ENCODE assay signal across 14 cellular contexts in the genomic region with DNA sequence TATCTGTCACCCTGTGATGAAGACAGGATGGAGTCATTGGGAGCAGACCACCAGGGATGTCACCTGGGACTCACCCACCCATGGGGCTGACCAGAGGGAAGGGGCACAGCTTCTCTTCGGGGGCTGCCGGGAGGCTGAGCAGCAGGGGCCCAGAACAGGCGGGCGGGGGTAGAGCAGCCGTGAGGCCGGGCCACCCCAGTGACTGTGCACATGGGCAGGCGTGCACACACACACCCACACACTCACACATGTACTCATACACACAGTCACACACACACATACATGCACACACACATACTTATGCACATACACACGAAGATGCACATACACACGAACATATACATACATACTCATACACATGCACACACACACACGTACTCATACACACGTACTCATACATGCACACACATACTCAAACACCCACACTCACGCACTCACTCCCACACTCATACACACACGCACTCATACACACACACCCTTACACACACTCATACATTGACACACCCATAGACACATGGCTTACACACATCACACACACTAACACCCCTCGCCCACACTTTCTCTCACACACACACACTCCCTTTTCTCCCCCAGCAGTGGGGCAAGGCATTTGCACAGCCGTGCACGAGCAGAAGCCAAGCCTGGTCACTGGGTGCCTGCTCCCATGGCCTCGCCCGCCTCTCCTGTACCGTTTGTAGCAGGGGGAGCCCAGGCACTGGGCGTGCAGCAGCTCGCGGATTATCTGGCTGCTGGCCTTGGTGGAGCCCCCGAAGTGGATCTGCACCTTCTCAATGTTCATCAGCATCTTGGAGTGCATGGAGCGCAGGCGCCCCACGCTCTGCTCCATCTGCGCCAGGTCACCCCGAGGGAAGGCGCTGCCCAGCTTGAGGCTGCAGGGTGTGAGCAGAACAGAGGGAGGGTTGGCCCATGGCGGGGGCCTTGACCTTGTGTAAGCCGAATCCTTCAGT. TPM values are rescaled to one million over a fixed set of nuclear protein-coding genes. Genes with fewer than 3 reads are reported as not detected.
DNase-seq lines count a peak whose midpoint lies in the region; ATAC-seq and TF ChIP-seq lines count a peak whose summit lies in the region.
"Had no signal": no experiment of that assay in that cellular context is flagged by ENCODE, and none has a peak within 500 bp of the region (broad histone marks: within the 10 kb centered on the region; RNA-seq: fewer than 3 reads in every experiment).

No MANE protein-coding gene starts in this region.

- no peaks in the 10 kb centered on the region for H3K36me3 ChIP-seq in GM23248 (ENCODE audit: low read depth)
- H3K36me3 ChIP-seq in heart left ventricle = no peaks in the 10 kb centered on the region
- H3K36me3 ChIP-seq: neural progenitor cell, sigmoid colon had no signal

- H3K36me3 Mint-ChIP-seq in CD4-positive, alpha-beta T cell (ENCODE audit: low read depth) = peaks cover 4% of the 10 kb centered on the region
- H3K36me3 Mint-ChIP-seq in activated CD8-positive, alpha-beta T cell treated with anti-CD3 and anti-CD28 coated beads, Interleukin-2, amount 10 ng/mL, durations not matched to agents 7 days and 5 days (ENCODE audit: low read depth) = peaks cover 4% of the 10 kb centered on the region
- H3K36me3 Mint-ChIP-seq in memory B cell (no peaks in the 10 kb centered on the region), immature natural killer cell (no peaks in the 10 kb centered on the region)
- H3K36me3 Mint-ChIP-seq: neural progenitor cell had no signal

- ATAC-seq in CD4-positive, alpha-beta T cell (ENCODE audit: poor library complexity) = no peak
- ATAC-seq in activated CD8-positive, alpha-beta T cell treated with anti-CD3 and anti-CD28 coated beads, Interleukin-2, amount 10 ng/mL, durations not matched to agents 7 days and 5 days = no peak
- ATAC-seq in memory B cell (ENCODE audit: low read depth) (no peak), heart left ventricle (no peak)

- H3K9me3 ChIP-seq in CD4-positive, alpha-beta T cell (ENCODE audit: control insufficient read depth, low read length) = no peaks in the 10 kb centered on the region
- H3K9me3 ChIP-seq in GM23248 (ENCODE audit: low read depth) = no peaks in the 10 kb centered on the region
- H3K9me3 ChIP-seq in heart left ventricle = no peaks in the 10 kb centered on the region
- H3K9me3 ChIP-seq: sigmoid colon had no signal

- no peak overlapping the region for H2AFZ ChIP-seq in GM23248
- H2AFZ ChIP-seq: neural progenitor cell had no signal

- no peaks in the 10 kb centered on the region for H3K9me3 Mint-ChIP-seq in CD4-positive, alpha-beta T cell
- no peaks in the 10 kb centered on the region for H3K9me3 Mint-ChIP-seq in activated CD8-positive, alpha-beta T cell treated with anti-CD3 and anti-CD28 coated beads, Interleukin-2, amount 10 ng/mL, durations not matched to agents 7 days and 5 days (ENCODE audit: insufficient read depth)
- H3K9me3 Mint-ChIP-seq in memory B cell = no peaks in the 10 kb centered on the region
- no peaks in the 10 kb centered on the region for H3K9me3 Mint-ChIP-seq in immature natural killer cell
- H3K9me3 Mint-ChIP-seq: neural progenitor cell had no signal

- TF ChIP-seq POLR2A in heart left ventricle (IDR thresholded peaks at IDR 0.05) = no peak

- peak overlapping the region; percentile 44 for H3K4me3 Mint-ChIP-seq in CD4-positive, alpha-beta T cell
- no peak overlapping the region for H3K4me3 Mint-ChIP-seq in activated CD8-positive, alpha-beta T cell treated with anti-CD3 and anti-CD28 coated beads, Interleukin-2, amount 10 ng/mL, durations not matched to agents 7 days and 5 days
- H3K4me3 Mint-ChIP-seq in memory B cell (no peak overlapping the region), immature natural killer cell (no peak overlapping the region)

- H3F3A ChIP-seq in GM23248 (ENCODE audit: insufficient read depth) = no peaks in the 10 kb centered on the region

- no peak overlapping the region for H3K27ac Mint-ChIP-seq in CD4-positive, alpha-beta T cell
- peak overlapping the region; percentile 2 for H3K27ac Mint-ChIP-seq in activated CD8-positive, alpha-beta T cell treated with anti-CD3 and anti-CD28 coated beads, Interleukin-2, amount 10 ng/mL, durations not matched to agents 7 days and 5 days
- H3K27ac Mint-ChIP-seq in memory B cell = peak overlapping the region; percentile 90
- H3K27ac Mint-ChIP-seq in immature natural killer cell = peak overlapping the region in 1 of 6 donors; percentile 17
- H3K27ac Mint-ChIP-seq: neural progenitor cell had no signal

- peak overlapping the region; percentile 28 for H3K4me2 ChIP-seq in GM23248 (ENCODE audit: unreplicated experiment)
- H3K4me2 ChIP-seq: neural progenitor cell had no signal

- H3K27me3 ChIP-seq in CD4-positive, alpha-beta T cell (ENCODE audit: control insufficient read depth, insufficient read depth, low read length) = no peaks in the 10 kb centered on the region
- H3K27me3 ChIP-seq in GM23248 (replicated peaks; ENCODE audit: insufficient read depth) = no peaks in the 10 kb centered on the region
- no peaks in the 10 kb centered on the region for H3K27me3 ChIP-seq in heart left ventricle
- H3K27me3 ChIP-seq: neural progenitor cell, sigmoid colon had no signal

- H3K27me3 Mint-ChIP-seq in CD4-positive, alpha-beta T cell = no peaks in the 10 kb centered on the region
- no peaks in the 10 kb centered on the region for H3K27me3 Mint-ChIP-seq in activated CD8-positive, alpha-beta T cell treated with anti-CD3 and anti-CD28 coated beads, Interleukin-2, amount 10 ng/mL, durations not matched to agents 7 days and 5 days (ENCODE audit: low read depth)
- H3K27me3 Mint-ChIP-seq in memory B cell (no peaks in the 10 kb centered on the region), immature natural killer cell (ENCODE audit: low read depth in 3 of 3) (peaks cover 2 to 7% (median 4%) of the 10 kb centered on the region in 3 donors)

- no peak for TF ChIP-seq CTCF in CD4-positive, alpha-beta T cell (IDR thresholded peaks at IDR 0.05)
- TF ChIP-seq CTCF in heart left ventricle (IDR thresholded peaks at IDR 0.05) = no peak

- H3K4me1 Mint-ChIP-seq in CD4-positive, alpha-beta T cell (ENCODE audit: low read depth) = peaks cover 25% of the 10 kb centered on the region
- H3K4me1 Mint-ChIP-seq in activated CD8-positive, alpha-beta T cell treated with anti-CD3 and anti-CD28 coated beads, Interleukin-2, amount 10 ng/mL, durations not matched to agents 7 days and 5 days (ENCODE audit: low read depth) = peaks cover 39% of the 10 kb centered on the region
- H3K4me1 Mint-ChIP-seq in memory B cell = peaks cover 27% of the 10 kb centered on the region
- H3K4me1 Mint-ChIP-seq in immature natural killer cell = peaks cover 6 to 9% of the 10 kb centered on the region in 2 donors

- WGBS in GM23248 (ENCODE audit: low coverage in 1 of 2, low lambda C conversion rate in 2 of 2, missing lambda C conversion rate in 2 of 2), 2 experiments = 94 to 96% methylated on average over 28 to 30 of the region's 31 CpGs
- WGBS in heart left ventricle, 4 donors = 88 to 95% (median 92%) methylated on average over 23 to 31 of the region's 31 CpGs

- no peaks in the 10 kb centered on the region for H3K79me2 ChIP-seq in GM23248 (ENCODE audit: insufficient read depth)

- H3K4me1 ChIP-seq in GM23248 (ENCODE audit: insufficient read depth) = peaks cover 9% of the 10 kb centered on the region
- H3K4me1 ChIP-seq in heart left ventricle = peaks cover 0 to 26% (median 8%) of the 10 kb centered on the region in 12 donors
- H3K4me1 ChIP-seq: neural progenitor cell had no signal

- H3K9ac ChIP-seq in GM23248 = 0 out of 2 replicates have a peak overlapping the region, but pooled peaks have one; percentile 36
- H3K9ac ChIP-seq: neural progenitor cell had no signal

- in situ Hi-C loops in GM23248 (cut with MboI) = loop anchor here (25.0 kb wide), 1 partner anchor 365 kb away; a partner anchor contains a TSS

- H4K20me1 ChIP-seq in GM23248 (ENCODE audit: insufficient read depth) = no peaks in the 10 kb centered on the region

- H3K4me3 ChIP-seq in GM23248 = no peak overlapping the region
- no peak overlapping the region for H3K4me3 ChIP-seq in heart left ventricle
- H3K4me3 ChIP-seq: neural progenitor cell, sigmoid colon had no signal

- POLR2A ChIA-PET in CD4-positive, alpha-beta T cell (lab: Charles Lee) = interaction anchor here (1.3 kb wide), 1 partner anchor 159 kb away, joined by 3 read pairs; no protein-coding TSS in a partner anchor
- POLR2A ChIA-PET in activated CD8-positive, alpha-beta T cell treated with anti-CD3 and anti-CD28 coated beads, Interleukin-2, amount 10 ng/mL, durations not matched to agents 7 days and 5 days (lab: Charles Lee) = interaction anchor here (1.0 to 16.8 kb wide), 5 partner anchors 10 to 157 kb away, joined by 3 to 722 read pairs (median 4); no protein-coding TSS in a partner anchor

- no peak overlapping the region for H3K27ac ChIP-seq in CD4-positive, alpha-beta T cell (ENCODE audit: low read depth, low read length)
- H3K27ac ChIP-seq in GM23248 = no peak overlapping the region; the same call in 1 of the 2 replicates
- H3K27ac ChIP-seq in heart left ventricle = no peak overlapping the region
- H3K27ac ChIP-seq: HL-60, neural progenitor cell, sigmoid colon had no signal

- no peak for DNase-seq in CD4-positive, alpha-beta T cell
- DNase-seq in GM23248 (no peak), memory B cell (ENCODE audit: low spot score in 2 of 2) (peak in 1 of 2 donors; percentile 20), NCI-H1048 (lab: John Stamatoyannopoulos, UW) (no peak), immature natural killer cell (no peak), heart left ventricle (no peak)
- DNase-seq in activated CD8-positive, alpha-beta T cell treated with anti-CD3 and anti-CD28 coated beads, Interleukin-2, amount 10 ng/mL, durations not matched to agents 7 days and 5 days = no peak
- DNase-seq: GOT3; NCI-H1930; sigmoid colon; stimulated activated CD4-positive, alpha-beta T cell treated with anti-CD3 and anti-CD28 coated beads, Interleukin-4, amount 100 ng/mL, for 4 hours; stimulated activated naive CD4-positive, alpha-beta T cell had no signal

- CTCF ChIA-PET in CD4-positive, alpha-beta T cell (lab: Charles Lee) = interaction anchor here (2.5 to 5.2 kb wide), 2 partner anchors 97 to 155 kb away, joined by 38 to 130 read pairs; no protein-coding TSS in a partner anchor
- CTCF ChIA-PET in activated CD8-positive, alpha-beta T cell treated with anti-CD3 and anti-CD28 coated beads, Interleukin-2, amount 10 ng/mL, durations not matched to agents 7 days and 5 days (lab: Charles Lee) = interaction anchor here (2.9 to 5.9 kb wide), 5 partner anchors 22 to 263 kb away, joined by 21 to 222 read pairs (median 38); a partner anchor contains a TSS

- no peaks in the 10 kb centered on the region for H3K9me2 ChIP-seq in GM23248 (ENCODE audit: insufficient read depth)

- intact Hi-C loops in CD4-positive, alpha-beta T cell (cut with DNase I, micrococcal nuclease) = loop anchor here in 1 of 2 experiments (5.0 kb wide), 1 partner anchor 370 kb away; no protein-coding TSS in a partner anchor
- intact Hi-C loops in heart left ventricle (cut with DNase I) = loop anchor here in 7 of 10 donors (2.0 to 10.0 kb wide), 8 partner anchors 93 to 373 kb away; a partner anchor contains a TSS

RNA-seq across cellular contexts. Expression of a gene that starts 12.4 kb away (rescaled TPM):
- total RNA-seq in CD4-positive, alpha-beta T cell = 100 to 1,000 TPM; 253 to 265 TPM
- total RNA-seq in GM23248 (2014; rRNA removed; shearing (Covaris generic)) = 5.6 and 6.4 TPM in 2 replicates
- polyA plus RNA-seq in GM23248 (2016; fragmentation: Nextera tagmentation; extraction: Ambion mirVana) (0.56 and 1.2 TPM in 2 replicates), immature natural killer cell (1 to 10 TPM; 1.5 to 4.5 (median 3.9) TPM), heart left ventricle (10 to 100 TPM; 12.5 to 18.5 TPM)
- 100 to 1,000 TPM; 318 to 359 TPM for total RNA-seq in activated CD8-positive, alpha-beta T cell treated with anti-CD3 and anti-CD28 coated beads, Interleukin-2, amount 10 ng/mL, durations not matched to agents 7 days and 5 days
- 10 to 100 TPM in 8 of 9 donors, 1 to 10 TPM in 1; 8.5 to 49.8 (median 24.5) TPM for total RNA-seq in heart left ventricle

RNA-seq across cellular contexts. Expression of a gene that starts 30.5 kb away (rescaled TPM):
- 1 to 10 TPM; 1.8 to 2.1 TPM for total RNA-seq in CD4-positive, alpha-beta T cell
- total RNA-seq in GM23248 (2014; rRNA removed; shearing (Covaris generic)) = 3.7 and 4.0 TPM in 2 replicates
- polyA plus RNA-seq in GM23248 (2016; fragmentation: Nextera tagmentation; extraction: Ambion mirVana) = 1.3 and 1.5 TPM in 2 replicates
- total RNA-seq in activated CD8-positive, alpha-beta T cell treated with anti-CD3 and anti-CD28 coated beads, Interleukin-2, amount 10 ng/mL, durations not matched to agents 7 days and 5 days = 1 to 10 TPM; 3.7 to 4.8 TPM
- under 1 TPM in 1 of 3 donors, not detected in 2; 0.28 TPM for polyA plus RNA-seq in immature natural killer cell
- 1 to 10 TPM; 1.0 to 2.7 (median 1.6) TPM for total RNA-seq in heart left ventricle
- polyA plus RNA-seq in heart left ventricle = 1 to 10 TPM; 2.1 to 2.7 TPM

RNA-seq across cellular contexts. Expression of a gene that starts 37.3 kb away (rescaled TPM):
- 10 to 100 TPM; 18.5 to 21.1 TPM for total RNA-seq in CD4-positive, alpha-beta T cell
- total RNA-seq in GM23248 (2014; rRNA removed; shearing (Covaris generic)) = 4.0 TPM in 1 of 2 replicates, not detected in the other
- polyA plus RNA-seq in GM23248 (2016; fragmentation: Nextera tagmentation; extraction: Ambion mirVana) = 0.31 TPM in 1 of 2 replicates, not detected in the other
- total RNA-seq in activated CD8-positive, alpha-beta T cell treated with anti-CD3 and anti-CD28 coated beads, Interleukin-2, amount 10 ng/mL, durations not matched to agents 7 days and 5 days = 100 to 1,000 TPM; 150 to 165 TPM
- 1 to 10 TPM in 2 of 3 donors, under 1 TPM in 1; 0.69 to 3.0 (median 1.2) TPM for polyA plus RNA-seq in immature natural killer cell
- total RNA-seq in heart left ventricle = 1 to 10 TPM; 3.9 to 7.4 (median 5.2) TPM
- polyA plus RNA-seq in heart left ventricle = 1 to 10 TPM; 3.6 to 5.5 TPM

Comparison
In these comparisons a context has a peak if more than half of its experiments do, and no peak if none do; other contexts are left out.
1. RNA of a gene that starts 12.4 kb away (total RNA-seq): 318 to 359 TPM in activated CD8-positive, alpha-beta T cell treated with anti-CD3 and anti-CD28 coated beads, Interleukin-2, amount 10 ng/mL, durations not matched to agents 7 days and 5 days and 253 to 265 TPM in CD4-positive, alpha-beta T cell; 8.5 to 49.8 TPM in heart left ventricle and 5.6 to 6.4 TPM in GM23248; every median in the first group is over 4 times any median in the second.
2. RNA of a gene that starts 37.3 kb away (total RNA-seq): 150 to 165 TPM in activated CD8-positive, alpha-beta T cell treated with anti-CD3 and anti-CD28 coated beads, Interleukin-2, amount 10 ng/mL, durations not matched to agents 7 days and 5 days; 18.5 to 21.1 TPM in CD4-positive, alpha-beta T cell, 3.9 to 7.4 TPM in heart left ventricle and 4.0 TPM in GM23248; every median in the first group is over 4 times any median in the second.